In genomic region chr5:113112435-113112834, GRCh38 we compare ENCODE assay signal across 19 cellular contexts.
DNase-seq lines count a peak whose midpoint lies in the region; ATAC-seq, FAIRE-seq and TF ChIP-seq lines count a peak whose summit lies in the region.
"Had no signal": no experiment of that assay in that cellular context is flagged by ENCODE, and none has a peak within 500 bp of the region (broad histone marks: within the 10 kb centered on the region; RNA-seq: fewer than 3 reads in every experiment).

No MANE protein-coding gene starts in this region.

- H3K4me1 ChIP-seq in HEK293 (ENCODE audit: control insufficient read depth, insufficient read depth, low read length) (0 out of 2 replicates have a peak, but pooled peaks cover under 1% of the 10 kb centered on the region), pancreas (no peaks in the 10 kb centered on the region)
- H3K4me1 ChIP-seq: upper lobe of right lung had no signal

- intact Hi-C loops in pancreas (cut with DNase I): no loop called here

- DNase-seq in amniotic epithelial cell (ENCODE audit: low read depth): peak; percentile 64
- peak; percentile 72 for DNase-seq in fibroblast of pulmonary artery (ENCODE audit: low read depth)
- peak in 1 of 6 donors; percentile 23 for DNase-seq in pancreas
- DNase-seq in GDM1 (lab: John Stamatoyannopoulos, UW): no peak
- DNase-seq in NK-92 (lab: John Stamatoyannopoulos, UW; ENCODE audit: unreplicated experiment): no peak
- DNase-seq: activated CD4-positive, CD25-positive, alpha-beta regulatory T cell treated with anti-CD3 and anti-CD28 coated beads, Interleukin-2, amount 50 U/mL, for 72 hours; activated CD8-positive, alpha-beta memory T cell treated with anti-CD3 and anti-CD28 coated beads, Interleukin-2, amount 50 U/mL, for 48 hours; activated naive CD4-positive, alpha-beta T cell treated with anti-CD3 and anti-CD28 coated beads, Interleukin-2, amount 50 U/mL, for 16 hours; NCI-H1048; NCI-H2171; NK-92 treated with Interleukin-12 subunit alpha and Interleukin-12 subunit beta, amount 100 ng/mL, for 24 hours; SHP77; small intestine; upper lobe of right lung had no signal

- no peak overlapping the region for H3K27ac ChIP-seq in HEK293 (ENCODE audit: extremely low read depth, low read depth, low read length)
- peak overlapping the region in 1 of 4 donors; percentile 3 for H3K27ac ChIP-seq in pancreas
- H3K27ac ChIP-seq: upper lobe of right lung had no signal

- H3K36me3 ChIP-seq in HEK293 (ENCODE audit: control insufficient read depth in 2 of 2, insufficient read depth in 1 of 2, low read length in 2 of 2): peaks cover 0 to 3% of the 10 kb centered on the region in 2 experiments; a peak in 2 of 3 replicates
- no peaks in the 10 kb centered on the region for H3K36me3 ChIP-seq in pancreas
- H3K36me3 ChIP-seq: upper lobe of right lung had no signal

- ATAC-seq in pancreas: peak; percentile 35 to 79 (median 72)
- no peak for ATAC-seq in HG03139 (IDR thresholded peaks at IDR 0.05; ENCODE audit: unreplicated experiment)
- no peak for ATAC-seq in GM19351 (IDR thresholded peaks at IDR 0.05; ENCODE audit: unreplicated experiment)
- ATAC-seq: stimulated activated memory B cell treated with anti-CD40 and anti-IgM and Interleukin-4, amounts not matched to agents 10 μg/mL and 1 μg/mL and 100 μg/mL, for 72 hours; upper lobe of right lung had no signal

- no peak for TF ChIP-seq CTCF in HEK293 (tag by site-specific recombination; IDR thresholded peaks at IDR 0.05)
- TF ChIP-seq CTCF in fibroblast of pulmonary artery (IDR thresholded peaks at IDR 0.05; ENCODE audit: low read length, missing control alignments): no peak
- no peak for TF ChIP-seq CTCF in pancreas (IDR thresholded peaks at IDR 0.05)

- H3K4me3 ChIP-seq in HEK293 (ENCODE audit: low read depth, low read length) (no peak overlapping the region), fibroblast of pulmonary artery (replicated peaks; ENCODE audit: low read depth, low read length) (no peak overlapping the region), pancreas (no peak overlapping the region)
- H3K4me3 ChIP-seq: upper lobe of right lung had no signal

- no peaks in the 10 kb centered on the region for H3K27me3 ChIP-seq in pancreas
- H3K27me3 ChIP-seq: upper lobe of right lung had no signal

- no peak for FAIRE-seq in pancreas (lab: Jason Lieb, UNC)
- FAIRE-seq: H54, small intestine had no signal

- H3K9me3 ChIP-seq in HEK293 (ENCODE audit: control insufficient read depth, insufficient read depth, low read depth, low read length) (no peaks in the 10 kb centered on the region), pancreas (no peaks in the 10 kb centered on the region)
- H3K9me3 ChIP-seq: upper lobe of right lung had no signal

- 47 to 62% methylated on average over 3 of the region's 3 CpGs for WGBS in pancreas, 2 donors

- POLR2A ChIA-PET in HEK293 (lab: Yijun Ruan, JAX): no interaction called here

- CTCF ChIA-PET in HEK293 (lab: Yijun Ruan, JAX): no interaction called here

TF ChIP-seq in HEK293, 187 proteins besides CTCF, POLR2A, EP300 and RAD21:
- TF ChIP-seq ZNF335 (tag by site-specific recombination; conservative IDR thresholded peaks at IDR 0.05) (no peak), ZNF660 (tag by site-specific recombination; IDR thresholded peaks at IDR 0.05) (peak; percentile 87), ZSCAN30 (tag by site-specific recombination; IDR thresholded peaks at IDR 0.05) (no peak), ZBTB1 (tag by site-specific recombination; IDR thresholded peaks at IDR 0.05) (no peak), GLI4 (tag by site-specific recombination; IDR thresholded peaks at IDR 0.05) (no peak), ZNF26 (tag by site-specific recombination; IDR thresholded peaks at IDR 0.05) (no peak), SCRT2 (tag by site-specific recombination; IDR thresholded peaks at IDR 0.05) (peak; percentile 94), ZNF768 (tag by site-specific recombination; IDR thresholded peaks at IDR 0.05) (peak; percentile 68; the same call in 1 of the 2 replicates), ZBTB8A (tag by site-specific recombination; IDR thresholded peaks at IDR 0.05) (peak; percentile 28; the same call in 1 of the 2 replicates), SCRT1 (tag by site-specific recombination; IDR thresholded peaks at IDR 0.05; ENCODE audit: borderline replicate concordance) (peak; percentile 40; the same call in 1 of the 2 replicates), ZNF624 (tag by site-specific recombination; IDR thresholded peaks at IDR 0.05) (no peak), INSM2 (tag by site-specific recombination; IDR thresholded peaks at IDR 0.05) (no peak)

Comparison
In these comparisons a context has a peak if more than half of its experiments do, and no peak if none do; other contexts are left out.
1. DNase-seq: peak in amniotic epithelial cell (single experiment) and fibroblast of pulmonary artery (single experiment); none in GDM1 (single experiment) and NK-92 (single experiment).
2. ATAC-seq: peak in pancreas (4 of 4); none in HG03139 (single experiment) and GM19351 (single experiment).